Comparison of ENCODE assay signal across 8 cellular contexts in genomic region chr19:46786236-46787039, GRCh38. TPM values are rescaled to one million over a fixed set of nuclear protein-coding genes. Genes with fewer than 3 reads are reported as not detected.
DNase-seq lines count a peak whose midpoint lies in the region; ATAC-seq and TF ChIP-seq lines count a peak whose summit lies in the region.

No MANE protein-coding gene starts in this region.

- H3K36me3 ChIP-seq in BJ (ENCODE audit: control insufficient read depth, insufficient read depth, low read length), result peaks cover 21% of the 10 kb centered on the region

- peak; percentile 39 for ATAC-seq in GM21737 (IDR thresholded peaks at IDR 0.05; ENCODE audit: unreplicated experiment)

- TF ChIP-seq POLR2A in lower leg skin (IDR thresholded peaks at IDR 0.05), result no peak

- POLR2A ChIA-PET in BJ (lab: Charles Lee), result interaction anchor here (0.5 kb wide), 1 partner anchor 68 kb away, joined by 3 read pairs; no protein-coding TSS in a partner anchor

- peak overlapping the region; percentile 85 for H3K4me3 Mint-ChIP-seq in dendritic cell treated with granulocyte-macrophage colony-stimulating factor and Interleukin-4, amounts not matched to agents 40 ng/mL and 50 ng/mL, for 4 days

- peaks cover 60% of the 10 kb centered on the region for H3K36me3 Mint-ChIP-seq in dendritic cell treated with granulocyte-macrophage colony-stimulating factor and Interleukin-4, amounts not matched to agents 40 ng/mL and 50 ng/mL, for 4 days (ENCODE audit: low read depth)

- CTCF ChIA-PET in BJ (lab: Yijun Ruan, JAX), result interaction anchor here (0.6 to 5.5 kb wide), 7 partner anchors 13 to 54 kb away, joined by 3 to 40 read pairs (median 4); no protein-coding TSS in a partner anchor

- peak overlapping the region; percentile 95 for H3K4me3 ChIP-seq in BJ (ENCODE audit: low read depth, low read length)
- peak overlapping the region; percentile 93 for H3K4me3 ChIP-seq in lower leg skin (ENCODE audit: low read depth, poor library complexity, severe bottlenecking)

- intact Hi-C loops in dendritic cell treated with granulocyte-macrophage colony-stimulating factor and Interleukin-4, amounts not matched to agents 40 ng/mL and 50 ng/mL, for 4 days (cut with micrococcal nuclease), result no loop called here
- intact Hi-C loops in lower leg skin (cut with DNase I; ENCODE audit: low total_unique reads), result no loop called here

- peak overlapping the region; percentile 90 for H3K27ac Mint-ChIP-seq in dendritic cell treated with granulocyte-macrophage colony-stimulating factor and Interleukin-4, amounts not matched to agents 40 ng/mL and 50 ng/mL, for 4 days

- 0 to 2% methylated on average over 19 to 20 of the region's 20 CpGs for WGBS in lower leg skin, 2 donors

- peaks cover 52% of the 10 kb centered on the region for H3K4me1 Mint-ChIP-seq in dendritic cell treated with granulocyte-macrophage colony-stimulating factor and Interleukin-4, amounts not matched to agents 40 ng/mL and 50 ng/mL, for 4 days (ENCODE audit: low read depth)

- no peaks in the 10 kb centered on the region for H3K27me3 Mint-ChIP-seq in dendritic cell treated with granulocyte-macrophage colony-stimulating factor and Interleukin-4, amounts not matched to agents 40 ng/mL and 50 ng/mL, for 4 days

- peak; percentile 67 for DNase-seq in BJ (ENCODE audit: low read depth)
- peak; percentile 67 for DNase-seq in NCI-H460 (ENCODE audit: extremely low read depth, low read depth)
- peak; percentile 88 to 89 for DNase-seq in activated CD4-positive, alpha-beta T cell treated with anti-CD3 and anti-CD28 coated beads for 4 hours
- peak; percentile 60 to 96 for DNase-seq in lower leg skin (ENCODE audit: low spot score in 2 of 2)
- peak; percentile 77 to 82 (median 80) for DNase-seq in stimulated activated CD4-positive, alpha-beta T cell treated with anti-CD3 and anti-CD28 coated beads, TNF-alpha, amount 100 ng/mL, for 24 hours (ENCODE audit: low read depth in 3 of 3)
- DNase-seq in NCI-H2081 (lab: John Stamatoyannopoulos, UW), result no peak

- no peaks in the 10 kb centered on the region for H3K27me3 ChIP-seq in BJ (ENCODE audit: control insufficient read depth, insufficient read depth, low read length)

- H3K9me3 Mint-ChIP-seq in dendritic cell treated with granulocyte-macrophage colony-stimulating factor and Interleukin-4, amounts not matched to agents 40 ng/mL and 50 ng/mL, for 4 days, result no peaks in the 10 kb centered on the region

- TF ChIP-seq CTCF in BJ (IDR thresholded peaks at IDR 0.05; ENCODE audit: insufficient read depth, low read depth, low read length), result no peak
- TF ChIP-seq CTCF in lower leg skin (IDR thresholded peaks at IDR 0.05), result no peak

RNA-seq across cellular contexts. Expression of gene SLC1A5, which starts 2.0 kb away (rescaled TPM):
- polyA plus RNA-seq in BJ (2011; rRNA removed), result 409 and 506 TPM in 2 replicates
- 301 and 391 TPM in 2 replicates for polyA minus RNA-seq in BJ (2011; rRNA and poly(A)+ RNA removed)
- 253 and 259 TPM in 2 replicates for total RNA-seq in NCI-H460 (2014; rRNA removed; shearing (Covaris generic))
- polyA plus RNA-seq in NCI-H460 (2014; cell fraction: nucleus; rRNA removed), result 180 and 206 TPM in 2 replicates
- total RNA-seq in lower leg skin, result 100 to 1,000 TPM in 3 of 4 donors, 10 to 100 TPM in 1; 59.3 to 181 (median 137) TPM

RNA-seq across cellular contexts. Expression of gene STRN4, which starts 40.2 kb away (rescaled TPM):
- 40.5 and 78.6 TPM in 2 replicates for polyA plus RNA-seq in BJ (2011; rRNA removed)
- 57.7 and 65.0 TPM in 2 replicates for polyA minus RNA-seq in BJ (2011; rRNA and poly(A)+ RNA removed)
- 59.2 and 73.9 TPM in 2 replicates for total RNA-seq in NCI-H460 (2014; rRNA removed; shearing (Covaris generic))
- polyA plus RNA-seq in NCI-H460 (2014; cell fraction: nucleus; rRNA removed), result 105 and 138 TPM in 2 replicates
- 10 to 100 TPM; 81.5 to 97.6 (median 93.5) TPM for total RNA-seq in lower leg skin

RNA-seq across cellular contexts. Expression of gene FKRP, which starts 40.6 kb away (rescaled TPM):
- 12.6 and 15.1 TPM in 2 replicates for polyA plus RNA-seq in BJ (2011; rRNA removed)
- 4.5 and 5.4 TPM in 2 replicates for polyA minus RNA-seq in BJ (2011; rRNA and poly(A)+ RNA removed)
- 8.5 TPM in 2 replicates for total RNA-seq in NCI-H460 (2014; rRNA removed; shearing (Covaris generic))
- 25.6 and 32.3 TPM in 2 replicates for polyA plus RNA-seq in NCI-H460 (2014; cell fraction: nucleus; rRNA removed)
- total RNA-seq in lower leg skin, result 10 to 100 TPM in 3 of 4 donors, 1 to 10 TPM in 1; 9.4 to 16.1 (median 12.8) TPM

Comparison
In these comparisons a context has a peak if more than half of its experiments do, and no peak if none do; other contexts are left out.
1. DNase-seq: peak in BJ (single experiment), NCI-H460 (single experiment), activated CD4-positive, alpha-beta T cell treated with anti-CD3 and anti-CD28 coated beads for 4 hours (2 of 2), lower leg skin (2 of 2) and stimulated activated CD4-positive, alpha-beta T cell treated with anti-CD3 and anti-CD28 coated beads, TNF-alpha, amount 100 ng/mL, for 24 hours (3 of 3); none in NCI-H2081 (0 of 2).